9 cellular contexts compared by ENCODE assay signal in the genomic region with DNA sequence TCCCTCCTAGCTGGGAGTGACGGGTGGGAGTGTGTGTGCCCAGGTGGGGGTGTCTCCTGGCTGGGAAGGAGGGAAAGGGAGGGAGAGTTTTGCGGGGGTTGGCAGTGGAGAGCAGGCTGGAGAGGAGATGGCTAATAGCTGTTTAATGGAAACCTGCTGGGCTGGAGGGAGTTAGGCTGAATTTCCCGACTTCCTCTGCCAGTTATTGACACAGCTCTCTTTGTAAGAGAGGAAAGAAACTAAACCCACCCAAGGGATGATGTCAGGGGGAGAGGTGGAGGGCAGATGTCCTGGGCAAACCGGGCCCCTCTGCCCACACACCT. TPM values are rescaled to one million over a fixed set of nuclear protein-coding genes. Genes with fewer than 3 reads are reported as not detected.
A peak's percentile ranks its signal among the peaks of the same experiment; 100 is the strongest.
DNase-seq lines count a peak whose midpoint lies in the region; ATAC-seq, FAIRE-seq and TF ChIP-seq lines count a peak whose summit lies in the region.
"Had no signal": no experiment of that assay in that cellular context is flagged by ENCODE, and none has a peak within 500 bp of the region (broad histone marks: within the 10 kb centered on the region; RNA-seq: fewer than 3 reads in every experiment).

No MANE protein-coding gene starts in this region.

- H3K4me2 ChIP-seq in HepG2 (ENCODE audit: low read depth, low read length): peak overlapping the region; percentile 93

- peak overlapping the region; percentile 40; the same call in 1 of the 2 replicates for H3K9ac ChIP-seq in HepG2 (ENCODE audit: insufficient read depth, low read depth, low read length)

- H4K20me1 ChIP-seq in HepG2 (ENCODE audit: insufficient read depth, low read length): no peaks in the 10 kb centered on the region

- no peak for FAIRE-seq in HepG2 (lab: Jason Lieb, UNC)

- intact Hi-C loops in HepG2 (cut with micrococcal nuclease; ENCODE audit: unreplicated experiment): loop anchor here (1.0 kb wide), 1 partner anchor 63 kb away; no protein-coding TSS in a partner anchor
- intact Hi-C loops in right lobe of liver (cut with DNase I): loop anchor here (2.0 to 5.0 kb wide), 2 partner anchors 62 to 63 kb away; no protein-coding TSS in a partner anchor

- no peaks in the 10 kb centered on the region for H3K9me3 ChIP-seq in HepG2 (ENCODE audit: low read length)
- no peaks in the 10 kb centered on the region for H3K9me3 ChIP-seq in right lobe of liver

- TF ChIP-seq CTCF in HepG2 (CRISPR knock-in tag; IDR thresholded peaks at IDR 0.05): no peak
- no peak for TF ChIP-seq CTCF in right lobe of liver (IDR thresholded peaks at IDR 0.05)

- TF ChIP-seq RAD21 in HepG2 (CRISPR knock-in tag; IDR thresholded peaks at IDR 0.05): no peak

- H3K79me2 ChIP-seq in HepG2 (ENCODE audit: insufficient read depth, low read length): no peaks in the 10 kb centered on the region

- in situ Hi-C loops in HepG2 (cut with HindIII; ENCODE audit: extremely low pct_ligation_motif_present, low pct_unique_long_range_greater_than_20kb): loop anchor here (5.0 kb wide), 1 partner anchor 62 kb away; no protein-coding TSS in a partner anchor

- TF ChIP-seq EP300 in HepG2 (IDR thresholded peaks at IDR 0.05; ENCODE audit: low read depth in 2 of 2, low read length in 2 of 2) (no peak), HepG2 (CRISPR knock-in tag; IDR thresholded peaks at IDR 0.05; ENCODE audit: borderline replicate concordance) (no peak)

- H3K27ac ChIP-seq in HepG2 (ENCODE audit: extremely low read length, insufficient read depth, low read length) (peak overlapping the region; percentile 11), right lobe of liver (no peak overlapping the region)

- H3K4me1 ChIP-seq in HepG2 (ENCODE audit: insufficient read depth, low read length) (peaks cover 85% of the 10 kb centered on the region), right lobe of liver (no peaks in the 10 kb centered on the region)

- POLR2A ChIA-PET in HepG2 (lab: Yijun Ruan, JAX): interaction anchor here (1.0 to 2.8 kb wide), 4 partner anchors 9 to 74 kb away, joined by 4 to 20 read pairs (median 10); a partner anchor contains a TSS

- TF ChIP-seq POLR2A in HepG2 (IDR thresholded peaks at IDR 0.05; ENCODE audit: insufficient read depth in 1 of 2, low read depth in 2 of 2, low read length in 2 of 2): no peak
- TF ChIP-seq POLR2A in right lobe of liver (IDR thresholded peaks at IDR 0.05): no peak

- 21% methylated on average over 4 of the region's 4 CpGs for WGBS in HepG2 (ENCODE audit: low lambda C conversion rate)
- 41% methylated on average over 3 of the region's 4 CpGs for WGBS in right lobe of liver (ENCODE audit: insufficient coverage, low coverage, low lambda C conversion rate, missing lambda C conversion rate)

- ATAC-seq in HepG2 (no peak; the same call in 2 of the 3 replicates), right lobe of liver (no peak), HG03571 (IDR thresholded peaks at IDR 0.05; ENCODE audit: unreplicated experiment) (no peak)

- no TSS peak for BruUV-seq in HepG2 (replicated peaks; lab: Mats Ljungman, UMichigan)

- DNase-seq in HepG2 (ENCODE audit: low spot score): no peak
- DNase-seq in right lobe of liver: no peak
- peak; percentile 47 for DNase-seq in iPS-NIHi11 (ENCODE audit: low spot score)
- DNase-seq in CD1c-positive myeloid dendritic cell (ENCODE audit: extremely low spot score): no peak
- DNase-seq in UCSD-AML1 (lab: John Stamatoyannopoulos, UW; ENCODE audit: unreplicated experiment): no peak
- DNase-seq: activated CD4-positive, alpha-beta T cell treated with anti-CD3 and anti-CD28 coated beads, Interleukin-2, amount 50 U/mL, for 1 hour; glutamatergic neuron; stimulated activated CD4-positive, alpha-beta T cell treated with anti-CD3 and anti-CD28 coated beads, Interleukin-1b, Interleukin-23, amount 100 ng/mL, for 48 hours had no signal

- no peak overlapping the region for H2AFZ ChIP-seq in HepG2 (ENCODE audit: low read length)

- peak overlapping the region in 2 of 3 experiments; percentile 29 to 70; a peak in 2 of 6 replicates for H3K4me3 ChIP-seq in HepG2 (replicated peaks in 1 of 3; ENCODE audit: insufficient read depth in 1 of 3, low read depth in 2 of 3, low read length in 3 of 3)
- no peak overlapping the region for H3K4me3 ChIP-seq in right lobe of liver

- H3K36me3 ChIP-seq in HepG2 (replicated peaks in 1 of 2; ENCODE audit: control insufficient read depth in 1 of 2, insufficient read depth in 2 of 2, low read length in 2 of 2) (no peaks in the 10 kb centered on the region), right lobe of liver (peaks cover 0 to 4% (median 0%) of the 10 kb centered on the region in 4 donors)

- no peaks in the 10 kb centered on the region for H3K27me3 ChIP-seq in HepG2 (ENCODE audit: control insufficient read depth in 1 of 2, insufficient read depth in 2 of 2, low read length in 2 of 2)
- no peaks in the 10 kb centered on the region for H3K27me3 ChIP-seq in right lobe of liver

- CTCF ChIA-PET in HepG2 (lab: Yijun Ruan, JAX; ENCODE audit: low intra/inter-chr PET ratio, low total read pairs): interaction anchor here (0.7 to 3.8 kb wide), 2 partner anchors 9 to 64 kb away, joined by 3 to 69 read pairs; no protein-coding TSS in a partner anchor

RNA-seq across cellular contexts. Expression of a gene that starts 10.2 kb away (rescaled TPM):
- 120 and 127 TPM in 2 replicates for total RNA-seq in HepG2 (2016; rRNA removed; fragmentation: Illumina TruSeq; extraction: Trizol)
- 19.6 and 21.2 TPM in 2 replicates for total RNA-seq in HepG2 (2016; cell fraction: cytosol; rRNA removed; fragmentation: Illumina TruSeq; extraction: Trizol; ENCODE audit: low read depth)
- 113 and 122 TPM in 2 replicates for total RNA-seq in HepG2 (2016; cell fraction: insoluble cytoplasmic fraction; rRNA removed; fragmentation: Illumina TruSeq; extraction: Trizol)
- 63.1 and 64.0 TPM in 2 replicates for total RNA-seq in HepG2 (2016; cell fraction: membrane; rRNA removed; fragmentation: Illumina TruSeq; extraction: Trizol)
- total RNA-seq in HepG2 (2016; cell fraction: nucleus; rRNA removed; fragmentation: Illumina TruSeq; extraction: Trizol): 133 and 160 TPM in 2 replicates
- 173 and 195 TPM in 2 replicates for polyA plus RNA-seq in HepG2 (2011; rRNA removed)
- 59.6 and 75.2 TPM in 2 replicates for polyA plus RNA-seq in HepG2 (2011; cell fraction: cytosol; rRNA removed)
- 588 and 668 TPM in 2 replicates for polyA plus RNA-seq in HepG2 (2011; cell fraction: nucleus; rRNA removed)
- 153 and 159 TPM in 2 replicates for polyA plus RNA-seq in HepG2 (2012)
- polyA plus RNA-seq in HepG2 (2016; cell fraction: cytosol; fragmentation: Illumina TruSeq; extraction: Trizol; ENCODE audit: low read depth): 18.4 and 19.6 TPM in 2 replicates
- 178 and 216 TPM in 2 replicates for polyA plus RNA-seq in HepG2 (2016; cell fraction: insoluble cytoplasmic fraction; fragmentation: Illumina TruSeq; extraction: Trizol; ENCODE audit: low read depth)
- 54.0 and 61.1 TPM in 2 replicates for polyA plus RNA-seq in HepG2 (2016; cell fraction: membrane; fragmentation: Illumina TruSeq; extraction: Trizol; ENCODE audit: low read depth)
- polyA plus RNA-seq in HepG2 (2016; cell fraction: nucleus; fragmentation: Illumina TruSeq; extraction: Trizol; ENCODE audit: insufficient read depth, low read depth): 615 and 640 TPM in 2 replicates
- polyA minus RNA-seq in HepG2 (2011; rRNA and poly(A)+ RNA removed; ENCODE audit: low replicate concordance): 139 and 144 TPM in 2 replicates
- polyA minus RNA-seq in HepG2 (2011; cell fraction: cytosol; rRNA and poly(A)+ RNA removed): 65.3 and 73.2 TPM in 2 replicates
- 154 and 157 TPM in 2 replicates for polyA minus RNA-seq in HepG2 (2011; cell fraction: nucleus; rRNA and poly(A)+ RNA removed)
- 10 to 100 TPM; 40.0 to 82.3 (median 54.8) TPM for total RNA-seq in right lobe of liver

RNA-seq across cellular contexts. Expression of a gene that starts 18.6 kb away (rescaled TPM):
- total RNA-seq in HepG2 (2016; rRNA removed; fragmentation: Illumina TruSeq; extraction: Trizol): 2.3 and 2.4 TPM in 2 replicates
- total RNA-seq in HepG2 (2016; cell fraction: cytosol; rRNA removed; fragmentation: Illumina TruSeq; extraction: Trizol; ENCODE audit: low read depth): 1.2 and 2.2 TPM in 2 replicates
- 1.5 and 2.5 TPM in 2 replicates for total RNA-seq in HepG2 (2016; cell fraction: insoluble cytoplasmic fraction; rRNA removed; fragmentation: Illumina TruSeq; extraction: Trizol)
- total RNA-seq in HepG2 (2016; cell fraction: membrane; rRNA removed; fragmentation: Illumina TruSeq; extraction: Trizol): 3.0 and 3.4 TPM in 2 replicates
- 3.2 and 3.4 TPM in 2 replicates for total RNA-seq in HepG2 (2016; cell fraction: nucleus; rRNA removed; fragmentation: Illumina TruSeq; extraction: Trizol)
- 5.6 and 7.2 TPM in 2 replicates for polyA plus RNA-seq in HepG2 (2011; rRNA removed)
- polyA plus RNA-seq in HepG2 (2011; cell fraction: cytosol; rRNA removed): 5.4 and 5.7 TPM in 2 replicates
- 11.3 and 11.8 TPM in 2 replicates for polyA plus RNA-seq in HepG2 (2011; cell fraction: nucleus; rRNA removed)
- 5.9 and 8.2 TPM in 2 replicates for polyA plus RNA-seq in HepG2 (2012)
- polyA plus RNA-seq in HepG2 (2016; cell fraction: cytosol; fragmentation: Illumina TruSeq; extraction: Trizol; ENCODE audit: low read depth): 2.5 and 2.6 TPM in 2 replicates
- polyA plus RNA-seq in HepG2 (2016; cell fraction: insoluble cytoplasmic fraction; fragmentation: Illumina TruSeq; extraction: Trizol; ENCODE audit: low read depth): 1.9 and 2.2 TPM in 2 replicates
- polyA plus RNA-seq in HepG2 (2016; cell fraction: membrane; fragmentation: Illumina TruSeq; extraction: Trizol; ENCODE audit: low read depth): 4.7 and 5.1 TPM in 2 replicates
- 8.1 and 8.5 TPM in 2 replicates for polyA plus RNA-seq in HepG2 (2016; cell fraction: nucleus; fragmentation: Illumina TruSeq; extraction: Trizol; ENCODE audit: insufficient read depth, low read depth)
- polyA minus RNA-seq in HepG2 (2011; rRNA and poly(A)+ RNA removed; ENCODE audit: low replicate concordance): 13.9 and 134 TPM in 2 replicates
- polyA minus RNA-seq in HepG2 (2011; cell fraction: cytosol; rRNA and poly(A)+ RNA removed): 5.3 and 8.4 TPM in 2 replicates
- 5.4 and 9.6 TPM in 2 replicates for polyA minus RNA-seq in HepG2 (2011; cell fraction: nucleus; rRNA and poly(A)+ RNA removed)
- 10 to 100 TPM; 11.7 to 18.5 (median 15.6) TPM for total RNA-seq in right lobe of liver

RNA-seq across cellular contexts. Expression of a gene that starts 56.8 kb away (rescaled TPM):
- 76.8 and 82.9 TPM in 2 replicates for total RNA-seq in HepG2 (2016; rRNA removed; fragmentation: Illumina TruSeq; extraction: Trizol)
- 118 and 125 TPM in 2 replicates for total RNA-seq in HepG2 (2016; cell fraction: cytosol; rRNA removed; fragmentation: Illumina TruSeq; extraction: Trizol; ENCODE audit: low read depth)
- 76.9 and 81.0 TPM in 2 replicates for total RNA-seq in HepG2 (2016; cell fraction: insoluble cytoplasmic fraction; rRNA removed; fragmentation: Illumina TruSeq; extraction: Trizol)
- total RNA-seq in HepG2 (2016; cell fraction: membrane; rRNA removed; fragmentation: Illumina TruSeq; extraction: Trizol): 155 and 171 TPM in 2 replicates
- 20.9 and 33.5 TPM in 2 replicates for total RNA-seq in HepG2 (2016; cell fraction: nucleus; rRNA removed; fragmentation: Illumina TruSeq; extraction: Trizol)
- 6.3 and 11.0 TPM in 2 replicates for polyA plus RNA-seq in HepG2 (2011; rRNA removed)
- polyA plus RNA-seq in HepG2 (2011; cell fraction: cytosol; rRNA removed): 9.9 and 10.4 TPM in 2 replicates
- polyA plus RNA-seq in HepG2 (2011; cell fraction: nucleus; rRNA removed): 5.0 and 7.5 TPM in 2 replicates
- 15.7 and 24.8 TPM in 2 replicates for polyA plus RNA-seq in HepG2 (2012)
- 112 and 122 TPM in 2 replicates for polyA plus RNA-seq in HepG2 (2016; cell fraction: cytosol; fragmentation: Illumina TruSeq; extraction: Trizol; ENCODE audit: low read depth)
- 68.0 and 75.6 TPM in 2 replicates for polyA plus RNA-seq in HepG2 (2016; cell fraction: insoluble cytoplasmic fraction; fragmentation: Illumina TruSeq; extraction: Trizol; ENCODE audit: low read depth)
- 140 and 148 TPM in 2 replicates for polyA plus RNA-seq in HepG2 (2016; cell fraction: membrane; fragmentation: Illumina TruSeq; extraction: Trizol; ENCODE audit: low read depth)
- 52.2 and 56.2 TPM in 2 replicates for polyA plus RNA-seq in HepG2 (2016; cell fraction: nucleus; fragmentation: Illumina TruSeq; extraction: Trizol; ENCODE audit: insufficient read depth, low read depth)
- 5.0 and 16.3 TPM in 2 replicates for polyA minus RNA-seq in HepG2 (2011; rRNA and poly(A)+ RNA removed; ENCODE audit: low replicate concordance)
- polyA minus RNA-seq in HepG2 (2011; cell fraction: cytosol; rRNA and poly(A)+ RNA removed): 3.0 and 5.1 TPM in 2 replicates
- polyA minus RNA-seq in HepG2 (2011; cell fraction: nucleus; rRNA and poly(A)+ RNA removed): 1.2 and 3.2 TPM in 2 replicates
- total RNA-seq in right lobe of liver: 1 to 10 TPM in 2 of 6 experiments, under 1 TPM in 4; 0.35 to 2.5 (median 0.75) TPM

RNA-seq across cellular contexts. Expression of a gene that starts 57.3 kb away (rescaled TPM):
- 33.0 and 38.6 TPM in 2 replicates for total RNA-seq in HepG2 (2016; rRNA removed; fragmentation: Illumina TruSeq; extraction: Trizol)
- total RNA-seq in HepG2 (2016; cell fraction: cytosol; rRNA removed; fragmentation: Illumina TruSeq; extraction: Trizol; ENCODE audit: low read depth): 19.1 and 20.1 TPM in 2 replicates
- total RNA-seq in HepG2 (2016; cell fraction: insoluble cytoplasmic fraction; rRNA removed; fragmentation: Illumina TruSeq; extraction: Trizol): 36.0 and 39.4 TPM in 2 replicates
- 12.2 and 12.9 TPM in 2 replicates for total RNA-seq in HepG2 (2016; cell fraction: membrane; rRNA removed; fragmentation: Illumina TruSeq; extraction: Trizol)
- 31.9 and 35.0 TPM in 2 replicates for total RNA-seq in HepG2 (2016; cell fraction: nucleus; rRNA removed; fragmentation: Illumina TruSeq; extraction: Trizol)
- 41.6 and 55.6 TPM in 2 replicates for polyA plus RNA-seq in HepG2 (2011; rRNA removed)
- polyA plus RNA-seq in HepG2 (2011; cell fraction: cytosol; rRNA removed): 25.8 and 39.0 TPM in 2 replicates
- polyA plus RNA-seq in HepG2 (2011; cell fraction: nucleus; rRNA removed): 270 and 290 TPM in 2 replicates
- 27.7 and 35.3 TPM in 2 replicates for polyA plus RNA-seq in HepG2 (2012)
- polyA plus RNA-seq in HepG2 (2016; cell fraction: cytosol; fragmentation: Illumina TruSeq; extraction: Trizol; ENCODE audit: low read depth): 11.2 and 12.9 TPM in 2 replicates
- 38.0 and 39.9 TPM in 2 replicates for polyA plus RNA-seq in HepG2 (2016; cell fraction: insoluble cytoplasmic fraction; fragmentation: Illumina TruSeq; extraction: Trizol; ENCODE audit: low read depth)
- 12.7 and 13.2 TPM in 2 replicates for polyA plus RNA-seq in HepG2 (2016; cell fraction: membrane; fragmentation: Illumina TruSeq; extraction: Trizol; ENCODE audit: low read depth)
- 92.8 and 94.8 TPM in 2 replicates for polyA plus RNA-seq in HepG2 (2016; cell fraction: nucleus; fragmentation: Illumina TruSeq; extraction: Trizol; ENCODE audit: insufficient read depth, low read depth)
- polyA minus RNA-seq in HepG2 (2011; rRNA and poly(A)+ RNA removed; ENCODE audit: low replicate concordance): 26.7 and 36.3 TPM in 2 replicates
- polyA minus RNA-seq in HepG2 (2011; cell fraction: cytosol; rRNA and poly(A)+ RNA removed): 8.2 and 12.2 TPM in 2 replicates
- 15.5 and 18.7 TPM in 2 replicates for polyA minus RNA-seq in HepG2 (2011; cell fraction: nucleus; rRNA and poly(A)+ RNA removed)
- total RNA-seq in right lobe of liver: 10 to 100 TPM; 19.0 to 30.2 (median 26.8) TPM

Comparison
In these comparisons a context has a peak if more than half of its experiments do, and no peak if none do; other contexts are left out.
1. H3K4me3 ChIP-seq: peak in HepG2 (2 of 3); none in right lobe of liver (0 of 3).
2. RNA of a gene that starts 56.8 kb away (total RNA-seq): 20.9 to 171 TPM in HepG2; 0.35 to 2.5 TPM in right lobe of liver; every median in the first group is over 4 times any median in the second.